ENCODE assay signal across 10 cellular contexts in genomic region chr10:124589491-124590006, GRCh38.
DNase-seq lines count a peak whose midpoint lies in the region; ATAC-seq, FAIRE-seq and TF ChIP-seq lines count a peak whose summit lies in the region.
"Had no signal": no experiment of that assay in that cellular context is flagged by ENCODE, and none has a peak within 500 bp of the region (broad histone marks: within the 10 kb centered on the region; RNA-seq: fewer than 3 reads in every experiment).

No MANE protein-coding gene starts in this region.

- H3K4me1 ChIP-seq in HepG2 (ENCODE audit: insufficient read depth, low read length) (peaks cover 53% of the 10 kb centered on the region), spleen (peaks cover 7 to 37% (median 19%) of the 10 kb centered on the region in 6 donors), mesendoderm (ENCODE audit: control insufficient read depth, low read depth, low read length) (no peaks in the 10 kb centered on the region)

- no peak overlapping the region for H2AK5ac ChIP-seq in mesendoderm (ENCODE audit: low read length)

- no peaks in the 10 kb centered on the region for H4K20me1 ChIP-seq in HepG2 (ENCODE audit: insufficient read depth, low read length)

- peak overlapping the region; percentile 88 for H3K4me2 ChIP-seq in HepG2 (ENCODE audit: low read depth, low read length)
- no peak overlapping the region for H3K4me2 ChIP-seq in mesendoderm (ENCODE audit: low read length)

- H2BK15ac ChIP-seq in mesendoderm (replicated peaks; ENCODE audit: low read depth) = no peak overlapping the region

- no peaks in the 10 kb centered on the region for H3K27me3 ChIP-seq in HepG2 (ENCODE audit: control insufficient read depth in 1 of 2, insufficient read depth in 2 of 2, low read length in 2 of 2)
- no peaks in the 10 kb centered on the region for H3K27me3 ChIP-seq in spleen (replicated peaks in 1 of 7)
- no peaks in the 10 kb centered on the region for H3K27me3 ChIP-seq in mesendoderm (ENCODE audit: insufficient read depth, low read length, poor library complexity)

- DNase-seq in NCI-H1105 (lab: John Stamatoyannopoulos, UW) = peak; percentile 48
- no peak for DNase-seq in coronary artery (ENCODE audit: low spot score)
- peak; percentile 76 for DNase-seq in HepG2 (ENCODE audit: low spot score)
- DNase-seq in spleen = peak; percentile 71
- no peak for DNase-seq in NCI-H1436 treated with DMSO at 0.1 percent for 48 hours (lab: John Stamatoyannopoulos, UW)
- DNase-seq in mesendoderm = no peak
- DNase-seq: activated CD8-positive, alpha-beta T cell treated with anti-CD3 and anti-CD28 coated beads for 36 hours; DMS 273 treated with DMSO at 0.1 percent for 48 hours had no signal

- peak; percentile 52 for FAIRE-seq in HepG2 (lab: Jason Lieb, UNC)

- TF ChIP-seq EP300 in HepG2 (IDR thresholded peaks at IDR 0.05; ENCODE audit: low read depth in 2 of 2, low read length in 2 of 2) (no peak), HepG2 (CRISPR knock-in tag; IDR thresholded peaks at IDR 0.05; ENCODE audit: borderline replicate concordance) (no peak)

- ATAC-seq in HepG2 (peak; percentile 88), GM18511 (IDR thresholded peaks at IDR 0.05; ENCODE audit: unreplicated experiment) (no peak), HG02571 (IDR thresholded peaks at IDR 0.05; ENCODE audit: unreplicated experiment) (no peak)
- ATAC-seq: activated CD8-positive, alpha-beta T cell treated with anti-CD3 and anti-CD28 coated beads for 36 hours had no signal

- H3K79me1 ChIP-seq in mesendoderm (ENCODE audit: low read length) = no peaks in the 10 kb centered on the region

- intact Hi-C loops in HepG2 (cut with micrococcal nuclease; ENCODE audit: unreplicated experiment) (loop anchor here (2.0 kb wide), 1 partner anchor 19 kb away; no protein-coding TSS in a partner anchor), spleen (cut with DNase I; ENCODE audit: low total_unique reads) (no loop called here)

- H3K9ac ChIP-seq in HepG2 (ENCODE audit: insufficient read depth, low read depth, low read length) (0 out of 2 replicates have a peak overlapping the region, but pooled peaks have one; percentile 33), mesendoderm (ENCODE audit: low read length) (no peak overlapping the region)

- H3K27ac ChIP-seq in coronary artery = peak overlapping the region; percentile 8 to 54
- peak overlapping the region; percentile 52 for H3K27ac ChIP-seq in HepG2 (ENCODE audit: extremely low read length, insufficient read depth, low read length)
- no peak overlapping the region for H3K27ac ChIP-seq in spleen
- H3K27ac ChIP-seq in mesendoderm (ENCODE audit: low read depth, low read length) = no peak overlapping the region

- TF ChIP-seq POLR2A in HepG2 (IDR thresholded peaks at IDR 0.05; ENCODE audit: insufficient read depth in 1 of 2, low read depth in 2 of 2, low read length in 2 of 2) (no peak), spleen (IDR thresholded peaks at IDR 0.05) (no peak)

- no peaks in the 10 kb centered on the region for H3K36me3 ChIP-seq in HepG2 (replicated peaks in 1 of 2; ENCODE audit: control insufficient read depth in 1 of 2, insufficient read depth in 2 of 2, low read length in 2 of 2)
- no peaks in the 10 kb centered on the region for H3K36me3 ChIP-seq in spleen
- H3K36me3 ChIP-seq in mesendoderm (ENCODE audit: control insufficient read depth, insufficient read depth, low read length) = no peaks in the 10 kb centered on the region

- no peak overlapping the region for H2BK5ac ChIP-seq in mesendoderm (ENCODE audit: low read length)

- H3K56ac ChIP-seq in mesendoderm (ENCODE audit: low read length) = no peak overlapping the region

- no peak overlapping the region for H3K18ac ChIP-seq in mesendoderm (ENCODE audit: low read length)

- no peak overlapping the region for H3K23ac ChIP-seq in mesendoderm (ENCODE audit: low read length)

- no peak overlapping the region for H2BK120ac ChIP-seq in mesendoderm (ENCODE audit: low read depth, low read length)

- H3K79me2 ChIP-seq in HepG2 (ENCODE audit: insufficient read depth, low read length) (no peaks in the 10 kb centered on the region), mesendoderm (ENCODE audit: control insufficient read depth, insufficient read depth, low read length) (no peaks in the 10 kb centered on the region)

- H3K9me3 ChIP-seq in HepG2 (ENCODE audit: low read length) (no peaks in the 10 kb centered on the region), spleen (peaks cover 0 to 7% (median 0%) of the 10 kb centered on the region in 8 donors)

- BruUV-seq in HepG2 (replicated peaks; lab: Mats Ljungman, UMichigan) = no TSS peak

- POLR2A ChIA-PET in HepG2 (lab: Yijun Ruan, JAX) = interaction anchor here (1.2 to 2.8 kb wide), 6 partner anchors 14 to 171 kb away, joined by 4 to 12 read pairs (median 6); partner anchors contain the start of gene OAT

- CTCF ChIA-PET in HepG2 (lab: Yijun Ruan, JAX; ENCODE audit: low intra/inter-chr PET ratio, low total read pairs) = no interaction called here

- no peak overlapping the region for H3K4ac ChIP-seq in mesendoderm (ENCODE audit: low read depth, low read length)

- H2AFZ ChIP-seq in HepG2 (ENCODE audit: low read length) = no peak overlapping the region

- TF ChIP-seq CTCF in coronary artery (IDR thresholded peaks at IDR 0.05) (no peak), HepG2 (CRISPR knock-in tag; IDR thresholded peaks at IDR 0.05) (no peak), spleen (IDR thresholded peaks at IDR 0.05 in 8 of 11, conservative IDR thresholded peaks at IDR 0.05 in 3 of 11) (no peak)

- H4K8ac ChIP-seq in mesendoderm (ENCODE audit: low read depth, low read length) = no peak overlapping the region

- no peak for TF ChIP-seq RAD21 in HepG2 (CRISPR knock-in tag; IDR thresholded peaks at IDR 0.05)

- H3K4me3 ChIP-seq in coronary artery (peak overlapping the region; percentile 56), HepG2 (replicated peaks in 1 of 3; ENCODE audit: insufficient read depth in 1 of 3, low read depth in 2 of 3, low read length in 3 of 3) (peak overlapping the region; percentile 51 to 68 (median 53)), spleen (no peak overlapping the region), mesendoderm (ENCODE audit: low read length) (no peak overlapping the region)

- H4K5ac ChIP-seq in mesendoderm (ENCODE audit: low read length) = no peak overlapping the region

- 2% methylated on average over 13 of the region's 22 CpGs for WGBS in HepG2 (ENCODE audit: low lambda C conversion rate)
- 78 to 88% (median 83%) methylated on average over 20 to 22 of the region's 22 CpGs for WGBS in spleen, 5 donors
- WGBS in mesendoderm (ENCODE audit: extremely low coverage, insufficient coverage, low lambda C conversion rate) = no CpG with 5 or more reads among the region's 22 CpGs

- in situ Hi-C loops in HepG2 (cut with HindIII; ENCODE audit: extremely low pct_ligation_motif_present, low pct_unique_long_range_greater_than_20kb) = no loop called here

TF ChIP-seq in HepG2, 621 proteins besides CTCF, POLR2A, EP300 and RAD21 (continues in another document):
- TF ChIP-seq TOPORS (CRISPR knock-in tag; IDR thresholded peaks at IDR 0.05) (no peak), HNRNPL (IDR thresholded peaks at IDR 0.05; ENCODE audit: low read depth, low read length) (no peak), ZNF460 (CRISPR knock-in tag; IDR thresholded peaks at IDR 0.05; ENCODE audit: borderline replicate concordance) (no peak), STAT5B (CRISPR knock-in tag; IDR thresholded peaks at IDR 0.05) (no peak), ZHX1 (CRISPR knock-in tag; IDR thresholded peaks at IDR 0.05; ENCODE audit: low read depth) (no peak), FUBP1 (CRISPR knock-in tag; IDR thresholded peaks at IDR 0.05; ENCODE audit: borderline replicate concordance) (no peak)

Comparison
In these comparisons a context has a peak if more than half of its experiments do, and no peak if none do; other contexts are left out.
1. DNase-seq: peak in NCI-H1105 (single experiment), HepG2 (single experiment) and spleen (single experiment); none in coronary artery (single experiment), NCI-H1436 treated with DMSO at 0.1 percent for 48 hours (single experiment) and mesendoderm (single experiment).
2. H3K27ac ChIP-seq: peak in coronary artery (2 of 2) and HepG2 (single experiment); none in spleen (0 of 8) and mesendoderm (single experiment).
3. H3K4me3 ChIP-seq: peak in coronary artery (single experiment) and HepG2 (3 of 3); none in spleen (0 of 8) and mesendoderm (single experiment).